In genomic region chr1:206716519-206717236, GRCh38 we compare ENCODE assay signal across 12 cellular contexts. TPM values are rescaled to one million over a fixed set of nuclear protein-coding genes. Genes with fewer than 3 reads are reported as not detected.
A peak's percentile ranks its signal among the peaks of the same experiment; 100 is the strongest.
DNase-seq lines count a peak whose midpoint lies in the region; ATAC-seq, FAIRE-seq and TF ChIP-seq lines count a peak whose summit lies in the region.
"Had no signal": no experiment of that assay in that cellular context is flagged by ENCODE, and none has a peak within 500 bp of the region (broad histone marks: within the 10 kb centered on the region; RNA-seq: fewer than 3 reads in every experiment).

No MANE protein-coding gene starts in this region.

- H3K9ac ChIP-seq in OCI-LY3 (ENCODE audit: low read length) = no peak overlapping the region

- H3K4me2 ChIP-seq in OCI-LY3 (ENCODE audit: low read length) = peak overlapping the region; percentile 36

- H3K27me3 ChIP-seq in cardiac muscle cell (no peaks in the 10 kb centered on the region), OCI-LY3 (ENCODE audit: low read depth, low read length) (no peaks in the 10 kb centered on the region), upper lobe of left lung (no peaks in the 10 kb centered on the region), suprapubic skin (no peaks in the 10 kb centered on the region)

- FAIRE-seq in H54 (lab: Jason Lieb, UNC) = no peak
- FAIRE-seq: TTC549 had no signal

- WGBS in upper lobe of left lung, 2 donors = 91 to 93% methylated on average over 10 of the region's 10 CpGs
- 93% methylated on average over 10 of the region's 10 CpGs for WGBS in suprapubic skin

- H3K4me1 ChIP-seq in cardiac muscle cell (ENCODE audit: low read depth) (peaks cover 54% of the 10 kb centered on the region), OCI-LY3 (ENCODE audit: low read length) (peaks cover 45% of the 10 kb centered on the region), upper lobe of left lung (peaks cover 50 to 64% (median 56%) of the 10 kb centered on the region in 4 donors), suprapubic skin (peaks cover 41% of the 10 kb centered on the region)

- H3K4me3 ChIP-seq in cardiac muscle cell (no peak overlapping the region), OCI-LY3 (ENCODE audit: low read length) (no peak overlapping the region), fibroblast of mammary gland (ENCODE audit: control insufficient read depth, low read depth, low read length) (no peak overlapping the region), upper lobe of left lung (no peak overlapping the region), suprapubic skin (no peak overlapping the region)

- intact Hi-C loops in Right ventricle myocardium superior (cut with DNase I) = no loop called here

- H3K27ac ChIP-seq in cardiac muscle cell = peak overlapping the region; percentile 86
- H3K27ac ChIP-seq in OCI-LY3 (ENCODE audit: low read length) = no peak overlapping the region
- peak overlapping the region in 3 of 4 donors; percentile 6 to 33 (median 20) for H3K27ac ChIP-seq in upper lobe of left lung
- no peak overlapping the region for H3K27ac ChIP-seq in suprapubic skin

- no peak for TF ChIP-seq CTCF in cardiac muscle cell (IDR thresholded peaks at IDR 0.05; ENCODE audit: low read depth, low read length)
- no peak for TF ChIP-seq CTCF in OCI-LY3 (IDR thresholded peaks at IDR 0.05; ENCODE audit: low read depth, low read length)
- TF ChIP-seq CTCF in fibroblast of mammary gland (conservative IDR thresholded peaks at IDR 0.05; ENCODE audit: control insufficient read depth, insufficient read depth, low read depth, low read length) = no peak
- no peak for TF ChIP-seq CTCF in upper lobe of left lung (IDR thresholded peaks at IDR 0.05)
- TF ChIP-seq CTCF in suprapubic skin (IDR thresholded peaks at IDR 0.05) = no peak

- H3K9me3 ChIP-seq in cardiac muscle cell (ENCODE audit: low read depth) (no peaks in the 10 kb centered on the region), OCI-LY3 (ENCODE audit: insufficient read depth, low read length) (no peaks in the 10 kb centered on the region), upper lobe of left lung (no peaks in the 10 kb centered on the region), suprapubic skin (no peaks in the 10 kb centered on the region)

- no peaks in the 10 kb centered on the region for H3K36me3 ChIP-seq in cardiac muscle cell
- H3K36me3 ChIP-seq in OCI-LY3 (replicated peaks; ENCODE audit: low read depth, low read length) = no peaks in the 10 kb centered on the region
- no peaks in the 10 kb centered on the region for H3K36me3 ChIP-seq in upper lobe of left lung
- no peaks in the 10 kb centered on the region for H3K36me3 ChIP-seq in suprapubic skin

- ATAC-seq in Right ventricle myocardium superior (ENCODE audit: poor library complexity) (no peak), upper lobe of left lung (ENCODE audit: low FRiP score in 2 of 2) (no peak), HG03442 (IDR thresholded peaks at IDR 0.05; ENCODE audit: unreplicated experiment) (no peak)

- H4K20me1 ChIP-seq in OCI-LY3 (ENCODE audit: insufficient read depth, low read length) = peaks cover 85% of the 10 kb centered on the region

- peaks cover 98% of the 10 kb centered on the region for H3K79me2 ChIP-seq in OCI-LY3 (ENCODE audit: low read length)

- no peak for DNase-seq in cardiac muscle cell (ENCODE audit: low read depth in 1 of 2, low spot score in 1 of 2)
- DNase-seq in Right ventricle myocardium superior = no peak
- DNase-seq in fibroblast of mammary gland (ENCODE audit: low read depth) = peak; percentile 55
- peak in 1 of 2 donors; percentile 9 for DNase-seq in upper lobe of left lung
- DNase-seq in suprapubic skin (ENCODE audit: low spot score in 2 of 2) = no peak
- DNase-seq in H54 (ENCODE audit: insufficient read length, low spot score) = no peak
- DNase-seq: glutamatergic neuron, NCI-H226, nucleus accumbens had no signal

- H2AFZ ChIP-seq in OCI-LY3 (ENCODE audit: low read depth, low read length) = no peak overlapping the region

- TF ChIP-seq POLR2A in upper lobe of left lung (IDR thresholded peaks at IDR 0.05) (no peak), suprapubic skin (IDR thresholded peaks at IDR 0.05) (no peak), H54 (IDR thresholded peaks at IDR 0.05; ENCODE audit: low read depth, low read length) (no peak)

- no peak for TF ChIP-seq EP300 in upper lobe of left lung (IDR thresholded peaks at IDR 0.05)
- no peak for TF ChIP-seq EP300 in suprapubic skin (IDR thresholded peaks at IDR 0.05)

RNA-seq across cellular contexts. Expression of gene MAPKAPK2, which starts 32.0 kb away (rescaled TPM):
- total RNA-seq in cardiac muscle cell (99.4 and 117 TPM in 2 replicates), Right ventricle myocardium superior (200 TPM), upper lobe of left lung (100 to 1,000 TPM in 2 of 6 donors, 10 to 100 TPM in 4; 64.8 to 135 (median 84.3) TPM), suprapubic skin (10 to 100 TPM; 38.0 to 72.3 (median 62.4) TPM)
- polyA plus RNA-seq in cardiac muscle cell = 31.4 and 37.1 TPM in 2 replicates

RNA-seq across cellular contexts. Expression of gene IL19, which starts 53.9 kb away (rescaled TPM):
- total RNA-seq in cardiac muscle cell (not detected in 2 replicates), Right ventricle myocardium superior (not detected), upper lobe of left lung (not detected), suprapubic skin (not detected)
- polyA plus RNA-seq in cardiac muscle cell = not detected in 2 replicates

RNA-seq across cellular contexts. Expression of gene IL10, which starts 55.6 kb away (rescaled TPM):
- not detected in 2 replicates for total RNA-seq in cardiac muscle cell
- polyA plus RNA-seq in cardiac muscle cell = not detected in 2 replicates
- total RNA-seq in Right ventricle myocardium superior = 0.43 TPM
- 1 to 10 TPM in 4 of 6 donors, under 1 TPM in 2; 0.55 to 5.2 (median 3.3) TPM for total RNA-seq in upper lobe of left lung
- 1 to 10 TPM in 2 of 4 donors, under 1 TPM in 1, not detected in 1; 0.49 to 1.6 (median 1.0) TPM for total RNA-seq in suprapubic skin

Comparison
In these comparisons a context has a peak if more than half of its experiments do, and no peak if none do; other contexts are left out.
1. H3K27ac ChIP-seq: peak in cardiac muscle cell (single experiment) and upper lobe of left lung (3 of 4); none in OCI-LY3 (single experiment) and suprapubic skin (single experiment).